ENCODE assay signal across 27 cellular contexts in genomic region chr7:221996-222715, GRCh38. TPM values are rescaled to one million over a fixed set of nuclear protein-coding genes. Genes with fewer than 3 reads are reported as not detected.
DNase-seq lines count a peak whose midpoint lies in the region; ATAC-seq and TF ChIP-seq lines count a peak whose summit lies in the region.
"Had no signal": no experiment of that assay in that cellular context is flagged by ENCODE, and none has a peak within 500 bp of the region (broad histone marks: within the 10 kb centered on the region; RNA-seq: fewer than 3 reads in every experiment).

No MANE protein-coding gene starts in this region.

- H4K91ac ChIP-seq in H9 (ENCODE audit: insufficient read length, low read depth, low read length), result no peak overlapping the region

- POLR2A ChIA-PET in Panc1 (lab: Charles Lee), result no interaction called here
- POLR2A ChIA-PET in CD8-positive, alpha-beta memory T cell (lab: Charles Lee), result no interaction called here

- no peak overlapping the region for H3K56ac ChIP-seq in H9 (ENCODE audit: insufficient read length, low read depth, low read length)

- H2AFZ ChIP-seq in H9 (ENCODE audit: low read length), result no peak overlapping the region
- H2AFZ ChIP-seq: GM23248 had no signal

- TF ChIP-seq POLR2A in sigmoid colon (IDR thresholded peaks at IDR 0.05), result no peak

- no peak overlapping the region for H3K4me2 ChIP-seq in H9 (ENCODE audit: insufficient read depth, insufficient read length, low read length)
- H3K4me2 ChIP-seq: SK-N-SH had no signal

- in situ Hi-C loops in Panc1 (cut with HindIII; ENCODE audit: low pct_unique_long_range_greater_than_20kb, low sequenced_read_pairs), result no loop called here

- H3K9ac ChIP-seq in H9 (ENCODE audit: extremely low read depth, insufficient read length, low read length) (no peak overlapping the region), endodermal cell (ENCODE audit: extremely low read depth, low read length, poor library complexity, severe bottlenecking) (no peak overlapping the region)
- H3K9ac ChIP-seq: GM23248, SK-N-SH had no signal

- H3K27ac Mint-ChIP-seq in H9 (peak overlapping the region in 2 of 3 experiments; percentile 33 to 51; a peak in 3 of 7 replicates), endodermal cell (no peak overlapping the region)
- H3K27ac Mint-ChIP-seq in CD8-positive, alpha-beta memory T cell, result no peak overlapping the region
- H3K27ac Mint-ChIP-seq: activated CD4-positive, alpha-beta memory T cell treated with anti-CD3 and anti-CD28 coated beads for 36 hours; activated naive CD8-positive, alpha-beta T cell; activated T-helper 17 cell treated with anti-CD3 and anti-CD28 coated beads, Interleukin-2, amount 50 U/mL, for 72 hours; IgD-negative memory B cell; naive thymus-derived CD4-positive, alpha-beta T cell; T-helper 1 cell treated with Interleukin-12 subunit alpha and Interleukin-12 subunit beta and Interleukin-4 antibody, amounts not matched to agents 30 μg/mL and 1 μg/mL, for 36 hours had no signal

- CTCF ChIA-PET in Panc1 (lab: Charles Lee), result no interaction called here
- CTCF ChIA-PET in CD8-positive, alpha-beta memory T cell (lab: Charles Lee), result no interaction called here

- no peaks in the 10 kb centered on the region for H3K23me2 ChIP-seq in H9 (ENCODE audit: insufficient read length, low read depth, low read length, poor library complexity, severe bottlenecking)

- ATAC-seq in Panc1, result peak; percentile 47; the same call in 1 of the 2 replicates
- ATAC-seq: activated T-helper 17 cell treated with anti-CD3 and anti-CD28 coated beads, Interleukin-2, amount 50 U/mL, for 72 hours had no signal

- no peak for TF ChIP-seq EP300 in sigmoid colon (IDR thresholded peaks at IDR 0.05)

- H2AK5ac ChIP-seq in H9 (ENCODE audit: insufficient read length, low read length), result no peak overlapping the region

- TF ChIP-seq CTCF in H9 (conservative IDR thresholded peaks at IDR 0.05) (no peak), Panc1 (IDR thresholded peaks at IDR 0.05) (no peak), endodermal cell (conservative IDR thresholded peaks at IDR 0.05) (no peak), sigmoid colon (IDR thresholded peaks at IDR 0.05) (no peak)

- DNase-seq in H9, result no peak
- no peak for DNase-seq in Panc1 (ENCODE audit: low read depth, low spot score)
- no peak for DNase-seq in endodermal cell
- no peak for DNase-seq in sigmoid colon
- no peak for DNase-seq in CD8-positive, alpha-beta memory T cell
- DNase-seq in GM19238 (ENCODE audit: insufficient read length, low spot score), result no peak
- no peak for DNase-seq in effector CD8-positive, alpha-beta T cell (lab: John Stamatoyannopoulos, UW)
- DNase-seq: activated CD4-positive, alpha-beta memory T cell treated with anti-CD3 and anti-CD28 coated beads for 36 hours; activated CD4-positive, CD25-positive, alpha-beta regulatory T cell treated with anti-CD3 and anti-CD28 coated beads, Interleukin-2, amount 50 U/mL, for 72 hours; activated CD8-positive, alpha-beta memory T cell treated with anti-CD3 and anti-CD28 coated beads, Interleukin-2, amount 50 U/mL, for 48 hours; Calu3; GM23248; midbrain; naive thymus-derived CD4-positive, alpha-beta T cell; NCI-H1092; NCI-H1930; NCI-H226; SK-N-SH; small intestine; stimulated activated CD8-positive, alpha-beta memory T cell treated with anti-CD3 and anti-CD28 coated beads, Interleukin-4, amount 100 ng/mL, for 48 hours had no signal

- H3K27ac ChIP-seq in H9 (ENCODE audit: insufficient read length, low read depth, low read length) (no peak overlapping the region), Panc1 (ENCODE audit: low read length) (no peak overlapping the region), endodermal cell (ENCODE audit: low read depth, low read length) (peak overlapping the region; percentile 16), sigmoid colon (peak overlapping the region in 3 of 4 donors; percentile 34 to 47 (median 46))
- H3K27ac ChIP-seq in CD8-positive, alpha-beta memory T cell (ENCODE audit: low read depth, low read length), result no peak overlapping the region
- H3K27ac ChIP-seq: C4-2B, GM23248 had no signal

- H3K4me3 Mint-ChIP-seq in H9 (no peak overlapping the region), endodermal cell (no peak overlapping the region)
- no peak overlapping the region for H3K4me3 Mint-ChIP-seq in CD8-positive, alpha-beta memory T cell
- H3K4me3 Mint-ChIP-seq: activated CD4-positive, alpha-beta memory T cell treated with anti-CD3 and anti-CD28 coated beads for 36 hours; activated naive CD8-positive, alpha-beta T cell; activated T-helper 17 cell treated with anti-CD3 and anti-CD28 coated beads, Interleukin-2, amount 50 U/mL, for 72 hours; central memory CD8-positive, alpha-beta T cell; IgD-negative memory B cell; naive thymus-derived CD4-positive, alpha-beta T cell; T-helper 1 cell treated with Interleukin-12 subunit alpha and Interleukin-12 subunit beta and Interleukin-4 antibody, amounts not matched to agents 30 μg/mL and 1 μg/mL, for 36 hours had no signal

- no peak overlapping the region for H4K5ac ChIP-seq in H9 (ENCODE audit: insufficient read length, low read depth, low read length)

- WGBS in H9 (ENCODE audit: extremely low coverage, insufficient read length, low lambda C conversion rate), result no CpG with 5 or more reads among the region's 14 CpGs
- 89% methylated on average over 7 to 13 of the region's 14 CpGs for WGBS in endodermal cell (ENCODE audit: insufficient coverage in 1 of 2, insufficient read length in 1 of 2), 2 experiments
- WGBS in sigmoid colon, 2 donors, result 75 to 80% methylated on average over 14 of the region's 14 CpGs

- H2BK20ac ChIP-seq in H9 (ENCODE audit: low read depth, low read length, poor library complexity, severe bottlenecking), result no peak overlapping the region

- no peak overlapping the region for H3K23ac ChIP-seq in H9 (ENCODE audit: insufficient read length, low read depth, low read length)

- H2BK120ac ChIP-seq in H9 (ENCODE audit: low read depth, low read length, poor library complexity, severe bottlenecking), result no peak overlapping the region

- no TSS peak for BruUV-seq in Panc1 (replicated peaks; lab: Mats Ljungman, UMichigan)

- H3K18ac ChIP-seq in H9 (ENCODE audit: insufficient read length, low read depth, low read length), result no peak overlapping the region

- H3K4me1 ChIP-seq in H9 (ENCODE audit: insufficient read depth, low read length) (no peaks in the 10 kb centered on the region; the same call in 1 of the 2 replicates), Panc1 (ENCODE audit: control insufficient read depth, insufficient read depth, low read length) (peaks cover 15% of the 10 kb centered on the region), endodermal cell (ENCODE audit: control insufficient read depth, insufficient read depth, low read length) (no peaks in the 10 kb centered on the region), sigmoid colon (peaks cover 0 to 54% (median 29%) of the 10 kb centered on the region in 4 donors)
- no peaks in the 10 kb centered on the region for H3K4me1 ChIP-seq in CD8-positive, alpha-beta memory T cell (ENCODE audit: insufficient read depth, low read length)

- H2BK12ac ChIP-seq in H9 (ENCODE audit: insufficient read length, low read depth, low read length), result no peak overlapping the region

- H3K36me3 ChIP-seq in Panc1 (ENCODE audit: control insufficient read depth, insufficient read depth, low read length) (no peaks in the 10 kb centered on the region), endodermal cell (ENCODE audit: control insufficient read depth, insufficient read depth, low read length) (no peaks in the 10 kb centered on the region), sigmoid colon (peaks cover 0 to 19% (median 3%) of the 10 kb centered on the region in 4 donors)
- no peaks in the 10 kb centered on the region for H3K36me3 ChIP-seq in CD8-positive, alpha-beta memory T cell (ENCODE audit: insufficient read depth, low read length)

- H3K9me3 ChIP-seq in H9 (ENCODE audit: control insufficient read depth, low read depth, low read length), result no peaks in the 10 kb centered on the region
- H3K9me3 ChIP-seq in Panc1 (ENCODE audit: control insufficient read depth, insufficient read depth, low read depth, low read length), result no peaks in the 10 kb centered on the region
- no peaks in the 10 kb centered on the region for H3K9me3 ChIP-seq in endodermal cell (ENCODE audit: control insufficient read depth, low read length)
- no peaks in the 10 kb centered on the region for H3K9me3 ChIP-seq in sigmoid colon
- no peaks in the 10 kb centered on the region for H3K9me3 ChIP-seq in CD8-positive, alpha-beta memory T cell (ENCODE audit: low read length)
- H3K9me3 ChIP-seq: SK-N-SH had no signal

- intact Hi-C loops in Panc1 (cut with micrococcal nuclease; ENCODE audit: unreplicated experiment), result no loop called here
- intact Hi-C loops in sigmoid colon (cut with DNase I), result no loop called here

- H3K4me3 ChIP-seq in Panc1 (ENCODE audit: low read depth in 2 of 2, low read length in 2 of 2), result no peak overlapping the region
- no peak overlapping the region for H3K4me3 ChIP-seq in endodermal cell (ENCODE audit: low read length)
- no peak overlapping the region for H3K4me3 ChIP-seq in sigmoid colon
- no peak overlapping the region for H3K4me3 ChIP-seq in CD8-positive, alpha-beta memory T cell (ENCODE audit: low read length)
- H3K4me3 ChIP-seq: GM23248 had no signal

- peaks cover 2% of the 10 kb centered on the region for H4K20me1 ChIP-seq in H9 (ENCODE audit: control insufficient read depth, insufficient read depth, insufficient read length)

- H3K36me3 Mint-ChIP-seq in H9 (ENCODE audit: insufficient read depth in 1 of 3, low read depth in 3 of 3) (peaks cover 5 to 19% (median 10%) of the 10 kb centered on the region in 3 experiments), endodermal cell (ENCODE audit: low read depth) (no peaks in the 10 kb centered on the region)
- H3K36me3 Mint-ChIP-seq in CD8-positive, alpha-beta memory T cell, result no peaks in the 10 kb centered on the region
- H3K36me3 Mint-ChIP-seq: activated CD4-positive, alpha-beta memory T cell treated with anti-CD3 and anti-CD28 coated beads for 36 hours; activated naive CD8-positive, alpha-beta T cell; IgD-negative memory B cell; naive thymus-derived CD4-positive, alpha-beta T cell; type B pancreatic cell had no signal

- no peaks in the 10 kb centered on the region for H3K9me3 Mint-ChIP-seq in H9
- no peaks in the 10 kb centered on the region for H3K9me3 Mint-ChIP-seq in endodermal cell
- H3K9me3 Mint-ChIP-seq in CD8-positive, alpha-beta memory T cell, result no peaks in the 10 kb centered on the region
- H3K9me3 Mint-ChIP-seq: activated CD4-positive, alpha-beta memory T cell treated with anti-CD3 and anti-CD28 coated beads for 36 hours; activated T-helper 17 cell treated with anti-CD3 and anti-CD28 coated beads, Interleukin-2, amount 50 U/mL, for 72 hours; central memory CD8-positive, alpha-beta T cell; IgD-negative memory B cell; naive thymus-derived CD4-positive, alpha-beta T cell; T-helper 1 cell treated with Interleukin-12 subunit alpha and Interleukin-12 subunit beta and Interleukin-4 antibody, amounts not matched to agents 30 μg/mL and 1 μg/mL, for 36 hours; type B pancreatic cell had no signal

- no peaks in the 10 kb centered on the region for H3K79me2 ChIP-seq in H9 (ENCODE audit: insufficient read depth, low read length)

- H3K79me1 ChIP-seq in H9 (ENCODE audit: insufficient read depth, low read depth, low read length, poor library complexity, severe bottlenecking), result no peaks in the 10 kb centered on the region

- no peak overlapping the region for H3T11ph ChIP-seq in H9 (ENCODE audit: low read length)

- H2BK5ac ChIP-seq in H9 (ENCODE audit: insufficient read length, low read length), result no peak overlapping the region

- H3K27me3 ChIP-seq in H9 (ENCODE audit: insufficient read depth, low read length) (no peaks in the 10 kb centered on the region), Panc1 (ENCODE audit: control insufficient read depth, insufficient read depth, low read length) (no peaks in the 10 kb centered on the region), endodermal cell (ENCODE audit: control insufficient read depth, insufficient read depth, low read length, poor library complexity, severe bottlenecking) (no peaks in the 10 kb centered on the region), sigmoid colon (no peaks in the 10 kb centered on the region)
- no peaks in the 10 kb centered on the region for H3K27me3 ChIP-seq in CD8-positive, alpha-beta memory T cell (ENCODE audit: insufficient read depth, low read length, poor library complexity, severe bottlenecking)

- no peak overlapping the region for H4K8ac ChIP-seq in H9 (replicated peaks; ENCODE audit: insufficient read length, low read depth, low read length)

- H2BK15ac ChIP-seq in H9 (ENCODE audit: low read depth, low read length), result no peak overlapping the region

- H3K4me1 Mint-ChIP-seq in H9 (peaks cover 11 to 13% of the 10 kb centered on the region in 2 experiments), endodermal cell (peaks cover 4% of the 10 kb centered on the region)
- H3K4me1 Mint-ChIP-seq in CD8-positive, alpha-beta memory T cell, result no peaks in the 10 kb centered on the region
- H3K4me1 Mint-ChIP-seq: activated T-helper 17 cell treated with anti-CD3 and anti-CD28 coated beads, Interleukin-2, amount 50 U/mL, for 72 hours; central memory CD8-positive, alpha-beta T cell had no signal

- no peak overlapping the region for H3K4ac ChIP-seq in H9 (ENCODE audit: low read depth, low read length)

- H3K14ac ChIP-seq in H9 (ENCODE audit: insufficient read depth, low read length), result no peak overlapping the region

- H3K27me3 Mint-ChIP-seq in H9 (ENCODE audit: low read depth) (peaks cover 2% of the 10 kb centered on the region; the same call in 1 of the 2 replicates), endodermal cell (ENCODE audit: insufficient read depth) (no peaks in the 10 kb centered on the region)
- peaks cover 0 to 2% of the 10 kb centered on the region in 2 donors for H3K27me3 Mint-ChIP-seq in CD8-positive, alpha-beta memory T cell
- H3K27me3 Mint-ChIP-seq: activated CD4-positive, alpha-beta memory T cell treated with anti-CD3 and anti-CD28 coated beads for 36 hours; activated naive CD8-positive, alpha-beta T cell; activated T-helper 17 cell treated with anti-CD3 and anti-CD28 coated beads, Interleukin-2, amount 50 U/mL, for 72 hours; central memory CD8-positive, alpha-beta T cell; IgD-negative memory B cell; naive thymus-derived CD4-positive, alpha-beta T cell; type B pancreatic cell had no signal

RNA-seq across cellular contexts. Expression of gene FAM20C, which starts 29.8 kb away (rescaled TPM):
- total RNA-seq in H9 (2021), result 57.2 and 62.6 TPM in 2 replicates
- 62.4 TPM for total RNA-seq in Panc1 (2021; ENCODE audit: unreplicated experiment)
- 91.8 TPM for polyA plus RNA-seq in Panc1 (2012; ENCODE audit: insufficient read length)
- 10 to 100 TPM; 33.5 to 53.5 TPM for total RNA-seq in endodermal cell
- polyA plus RNA-seq in endodermal cell (2013, experiment 1 of 2), result 19.9 TPM
- 18.4 TPM for polyA plus RNA-seq in endodermal cell (2013, experiment 2 of 2)
- 10 to 100 TPM; 18.4 to 51.3 (median 23.3) TPM for total RNA-seq in sigmoid colon
- polyA plus RNA-seq in sigmoid colon, result 10 to 100 TPM in 2 of 3 donors, 1 to 10 TPM in 1; 3.0 to 27.5 (median 10.4) TPM
- total RNA-seq in CD8-positive, alpha-beta memory T cell, result 1 to 10 TPM; 3.2 to 3.6 TPM
- polyA plus RNA-seq in CD8-positive, alpha-beta memory T cell, result not detected
- polyA plus RNA-seq: IgD-negative memory B cell; naive thymus-derived CD4-positive, alpha-beta T cell had no signal

Comparison
In these comparisons a context has a peak if more than half of its experiments do, and no peak if none do; other contexts are left out.
1. H3K27ac ChIP-seq: peak in endodermal cell (single experiment) and sigmoid colon (3 of 4); none in H9 (single experiment), Panc1 (single experiment) and CD8-positive, alpha-beta memory T cell (single experiment).
2. H3K27ac Mint-ChIP-seq: peak in H9 (2 of 3); none in endodermal cell (single experiment) and CD8-positive, alpha-beta memory T cell (0 of 8).
3. RNA of gene FAM20C, which starts 29.8 kb away (total RNA-seq): 57.2 to 62.6 TPM in H9, 62.4 TPM in Panc1 (single experiment), 33.5 to 53.5 TPM in endodermal cell and 18.4 to 51.3 TPM in sigmoid colon; 3.2 to 3.6 TPM in CD8-positive, alpha-beta memory T cell; every median in the first group is over 4 times any median in the second.